In the genomic region with DNA sequence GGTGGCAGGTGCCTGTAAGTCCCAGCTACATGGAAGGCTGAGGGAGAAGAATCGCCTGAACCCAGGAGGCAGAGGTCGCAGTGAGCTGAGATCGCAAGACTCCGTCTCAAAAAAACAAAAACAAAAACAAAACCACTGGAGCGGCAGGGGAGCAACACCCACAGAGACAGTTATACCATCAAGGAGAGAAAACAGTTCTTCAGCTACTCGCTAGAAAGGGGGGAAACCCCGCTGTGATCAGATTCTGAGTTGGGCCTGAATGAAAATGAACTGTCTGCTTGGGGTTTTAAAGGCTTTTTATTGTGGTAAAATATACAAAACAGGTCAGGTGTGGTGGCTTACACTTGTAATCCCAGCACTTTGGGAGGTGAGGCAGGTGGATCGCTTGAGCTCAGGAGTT, we compare ENCODE assay signal across 16 cellular contexts. TPM values are rescaled to one million over a fixed set of nuclear protein-coding genes. Genes with fewer than 3 reads are reported as not detected.
DNase-seq lines count a peak whose midpoint lies in the region; ATAC-seq, FAIRE-seq and TF ChIP-seq lines count a peak whose summit lies in the region.
"Had no signal": no experiment of that assay in that cellular context is flagged by ENCODE, and none has a peak within 500 bp of the region (broad histone marks: within the 10 kb centered on the region; RNA-seq: fewer than 3 reads in every experiment).

No MANE protein-coding gene starts in this region.

- no peaks in the 10 kb centered on the region for H3K27me3 Mint-ChIP-seq in CD4-positive, alpha-beta T cell
- peaks cover 0 to 6% of the 10 kb centered on the region in 2 donors for H3K27me3 Mint-ChIP-seq in CD8-positive, alpha-beta memory T cell
- no peaks in the 10 kb centered on the region for H3K27me3 Mint-ChIP-seq in T-helper 17 cell

- H3K4ac ChIP-seq in H1 (replicated peaks; ENCODE audit: insufficient read length, low read depth, low read length): no peak overlapping the region

- POLR2A ChIA-PET in CD4-positive, alpha-beta T cell (lab: Charles Lee): no interaction called here
- POLR2A ChIA-PET in CD8-positive, alpha-beta memory T cell (lab: Charles Lee): interaction anchor here (0.6 to 0.7 kb wide), 2 partner anchors 42 to 84 kb away, joined by 4 to 6 read pairs; no protein-coding TSS in a partner anchor
- POLR2A ChIA-PET in H1 (lab: Charles Lee; ENCODE audit: partially characterized antibody): interaction anchor here (0.9 to 1.4 kb wide), 2 partner anchors 9 to 16 kb away, joined by 3 to 6 read pairs; no protein-coding TSS in a partner anchor

- H4K20me1 ChIP-seq in H1 (replicated peaks in 1 of 2; ENCODE audit: control insufficient read depth in 1 of 2, insufficient read depth in 2 of 2, low read length in 2 of 2): peaks cover 0 to 5% of the 10 kb centered on the region in 2 experiments

- H3K23ac ChIP-seq in H1 (ENCODE audit: insufficient read length): no peak overlapping the region

- no peak overlapping the region for H2BK120ac ChIP-seq in H1 (replicated peaks; ENCODE audit: low read depth, low read length)

- TF ChIP-seq POLR2A in H1 (IDR thresholded peaks at IDR 0.05; ENCODE audit: control extremely low read depth in 1 of 2, low read depth in 2 of 2, low read length in 2 of 2): no peak

- no peaks in the 10 kb centered on the region for H3K9me3 ChIP-seq in CD4-positive, alpha-beta T cell (ENCODE audit: control insufficient read depth, low read length)
- no peaks in the 10 kb centered on the region for H3K9me3 ChIP-seq in CD8-positive, alpha-beta memory T cell (ENCODE audit: low read length)
- no peaks in the 10 kb centered on the region for H3K9me3 ChIP-seq in T-helper 17 cell (ENCODE audit: control insufficient read depth, low read length, poor library complexity, severe bottlenecking)
- H3K9me3 ChIP-seq in H1 (ENCODE audit: insufficient read depth in 2 of 2, low read depth in 1 of 2, low read length in 1 of 2): no peaks in the 10 kb centered on the region
- H3K9me3 ChIP-seq: BLaER1, upper lobe of right lung had no signal

- H3K9ac ChIP-seq in H1 (replicated peaks in 1 of 4; ENCODE audit: extremely low read depth in 1 of 4, low read depth in 3 of 4, low read length in 3 of 4): no peak overlapping the region
- H3K9ac ChIP-seq: BLaER1 had no signal

- no peak overlapping the region for H3K4me3 Mint-ChIP-seq in CD4-positive, alpha-beta T cell
- H3K4me3 Mint-ChIP-seq in CD8-positive, alpha-beta memory T cell: peak overlapping the region in 3 of 7 donors; percentile 23 to 74 (median 33)
- peak overlapping the region; percentile 73 for H3K4me3 Mint-ChIP-seq in T-helper 17 cell

- no peak overlapping the region for H4K5ac ChIP-seq in H1 (ENCODE audit: insufficient read length, low read depth, low read length)

- H3K4me2 ChIP-seq in H1 (ENCODE audit: insufficient read depth in 1 of 2, low read depth in 2 of 2, low read length in 2 of 2): no peak overlapping the region
- H3K4me2 ChIP-seq: BLaER1 had no signal

- H2BK5ac ChIP-seq in H1 (ENCODE audit: low read depth, low read length): no peak overlapping the region

- H4K91ac ChIP-seq in H1 (replicated peaks; ENCODE audit: insufficient read length, low read length): no peak overlapping the region

- no peak for TF ChIP-seq CTCF in CD4-positive, alpha-beta T cell (IDR thresholded peaks at IDR 0.05)
- TF ChIP-seq CTCF in H1 (IDR thresholded peaks at IDR 0.05; ENCODE audit: control extremely low read depth in 1 of 3, insufficient read depth in 1 of 3, low read depth in 1 of 3, low read length in 3 of 3): no peak

- H2AFZ ChIP-seq in H1 (ENCODE audit: low read length): no peak overlapping the region

- H3K27me3 ChIP-seq in CD4-positive, alpha-beta T cell (ENCODE audit: control insufficient read depth, insufficient read depth, low read length): no peaks in the 10 kb centered on the region
- H3K27me3 ChIP-seq in CD8-positive, alpha-beta memory T cell (ENCODE audit: insufficient read depth, low read length, poor library complexity, severe bottlenecking): no peaks in the 10 kb centered on the region
- no peaks in the 10 kb centered on the region for H3K27me3 ChIP-seq in H1 (replicated peaks in 1 of 4; ENCODE audit: control insufficient read depth in 3 of 4, extremely low read depth in 1 of 4, insufficient read depth in 3 of 4, low read length in 3 of 4)
- H3K27me3 ChIP-seq: upper lobe of right lung had no signal

- no peak overlapping the region for H2AK5ac ChIP-seq in H1 (ENCODE audit: low read depth, low read length)

- no peak overlapping the region for H4K8ac ChIP-seq in H1 (ENCODE audit: extremely low read depth, insufficient read depth, low read length)

- H3K36me3 Mint-ChIP-seq in CD4-positive, alpha-beta T cell (ENCODE audit: low read depth): peaks cover 59% of the 10 kb centered on the region
- H3K36me3 Mint-ChIP-seq in CD8-positive, alpha-beta memory T cell: peaks cover 0 to 68% (median 0%) of the 10 kb centered on the region in 3 donors
- no peaks in the 10 kb centered on the region for H3K36me3 Mint-ChIP-seq in T-helper 17 cell (ENCODE audit: low read depth)

- peak; percentile 69 for FAIRE-seq in H1 (lab: Jason Lieb, UNC)

- H3K14ac ChIP-seq in H1 (ENCODE audit: insufficient read length): no peak overlapping the region

- no peaks in the 10 kb centered on the region for H3K23me2 ChIP-seq in H1 (ENCODE audit: low read depth, low read length)

- TF ChIP-seq EP300 in H1 (IDR thresholded peaks at IDR 0.05; ENCODE audit: borderline replicate concordance in 1 of 2, low read depth in 2 of 2, low read length in 2 of 2): no peak

- H3K9me3 Mint-ChIP-seq in CD4-positive, alpha-beta T cell: no peaks in the 10 kb centered on the region
- no peaks in the 10 kb centered on the region for H3K9me3 Mint-ChIP-seq in CD8-positive, alpha-beta memory T cell

- CTCF ChIA-PET in CD4-positive, alpha-beta T cell (lab: Charles Lee): no interaction called here
- CTCF ChIA-PET in CD8-positive, alpha-beta memory T cell (lab: Charles Lee): interaction anchor here (0.9 kb wide), 1 partner anchor 23 kb away, joined by 3 read pairs; no protein-coding TSS in a partner anchor
- CTCF ChIA-PET in H1 (lab: Charles Lee; ENCODE audit: partially characterized antibody): interaction anchor here (1.1 to 1.8 kb wide), 2 partner anchors 13 to 24 kb away, joined by 4 to 5 read pairs; no protein-coding TSS in a partner anchor

- peaks cover 28% of the 10 kb centered on the region for H3K4me1 Mint-ChIP-seq in CD4-positive, alpha-beta T cell (ENCODE audit: low read depth)
- peaks cover 25 to 50% (median 34%) of the 10 kb centered on the region in 3 donors for H3K4me1 Mint-ChIP-seq in CD8-positive, alpha-beta memory T cell
- peaks cover 15% of the 10 kb centered on the region for H3K4me1 Mint-ChIP-seq in T-helper 17 cell

- no peak overlapping the region for H2BK12ac ChIP-seq in H1 (ENCODE audit: low read depth, low read length)

- H3K79me2 ChIP-seq in H1 (ENCODE audit: control insufficient read depth in 1 of 2, insufficient read depth in 2 of 2, low read length in 2 of 2): peaks cover 0 to 37% of the 10 kb centered on the region in 2 experiments; a peak in 3 of 4 replicates

- no peaks in the 10 kb centered on the region for H3K4me1 ChIP-seq in CD8-positive, alpha-beta memory T cell (ENCODE audit: insufficient read depth, low read length)
- peaks cover 5 to 31% (median 15%) of the 10 kb centered on the region in 4 experiments for H3K4me1 ChIP-seq in H1 (replicated peaks in 1 of 4; ENCODE audit: control insufficient read depth in 3 of 4, insufficient read depth in 4 of 4, low read length in 3 of 4)

- peak overlapping the region; percentile 73 for H3K27ac Mint-ChIP-seq in CD4-positive, alpha-beta T cell
- H3K27ac Mint-ChIP-seq in CD8-positive, alpha-beta memory T cell: peak overlapping the region; percentile 47 to 92 (median 86)
- peak overlapping the region; percentile 93 for H3K27ac Mint-ChIP-seq in T-helper 17 cell

- no peak for TF ChIP-seq RAD21 in H1 (IDR thresholded peaks at IDR 0.05 in 1 of 2, conservative IDR thresholded peaks at IDR 0.05 in 1 of 2; ENCODE audit: low read depth in 2 of 2, low read length in 2 of 2)

- H3K79me1 ChIP-seq in H1 (ENCODE audit: low read depth, low read length): no peaks in the 10 kb centered on the region; the same call in 1 of the 2 replicates

- H2BK15ac ChIP-seq in H1 (ENCODE audit: low read length): no peak overlapping the region

- no peak overlapping the region for H3K56ac ChIP-seq in H1 (replicated peaks; ENCODE audit: insufficient read length, low read depth, low read length)

- no peak overlapping the region for H3K4me3 ChIP-seq in CD8-positive, alpha-beta memory T cell (ENCODE audit: low read length)
- H3K4me3 ChIP-seq in H1 (ENCODE audit: extremely low read depth in 1 of 4, insufficient read depth in 2 of 4, low read depth in 3 of 4, low read length in 4 of 4): no peak overlapping the region
- H3K4me3 ChIP-seq: BLaER1, upper lobe of right lung had no signal

- peaks cover 7% of the 10 kb centered on the region for H3K36me3 ChIP-seq in CD8-positive, alpha-beta memory T cell (ENCODE audit: insufficient read depth, low read length)
- peaks cover 0 to 4% (median 1%) of the 10 kb centered on the region in 4 experiments; a peak in 2 of 8 replicates for H3K36me3 ChIP-seq in H1 (ENCODE audit: control insufficient read depth in 2 of 4, insufficient read depth in 4 of 4, low read length in 3 of 4)

- H3K27ac ChIP-seq in CD4-positive, alpha-beta T cell (ENCODE audit: low read depth, low read length): no peak overlapping the region
- H3K27ac ChIP-seq in CD8-positive, alpha-beta memory T cell (ENCODE audit: low read depth, low read length): no peak overlapping the region
- H3K27ac ChIP-seq in H1 (ENCODE audit: low read depth, low read length): no peak overlapping the region
- H3K27ac ChIP-seq: BLaER1, upper lobe of right lung had no signal

- 17% methylated on average over 4 of the region's 8 CpGs; no CpG with 5 or more reads in 1 of the 2 experiments for WGBS in H1 (ENCODE audit: extremely low coverage in 1 of 2, insufficient coverage in 1 of 2, insufficient read length in 1 of 2, insufficient replicate concordance in 2 of 2, low coverage in 1 of 2, low lambda C conversion rate in 2 of 2, missing lambda C conversion rate in 1 of 2), 2 experiments

- H2BK20ac ChIP-seq in H1 (ENCODE audit: low read length): no peak overlapping the region

- peak; percentile 73 for ATAC-seq in CD4-positive, alpha-beta T cell (ENCODE audit: poor library complexity)
- peak; percentile 91 for ATAC-seq in T-helper 17 cell
- ATAC-seq in HG03442 (IDR thresholded peaks at IDR 0.05; ENCODE audit: unreplicated experiment): no peak
- ATAC-seq: upper lobe of right lung had no signal

- DNase-seq in CD4-positive, alpha-beta T cell: no peak
- peak in 2 of 5 donors; percentile 4 to 37 for DNase-seq in CD8-positive, alpha-beta memory T cell
- peak in 1 of 3 donors; percentile 19 for DNase-seq in T-helper 17 cell
- DNase-seq in H1 (ENCODE audit: low read depth in 1 of 2, low spot score in 2 of 2): peak; percentile 36 to 51
- no peak for DNase-seq in NCI-H1092 (lab: John Stamatoyannopoulos, UW)
- no peak for DNase-seq in GOT3 (lab: John Stamatoyannopoulos, UW)
- no peak for DNase-seq in NCI-H2227 treated with DMSO at 0.1 percent for 48 hours (lab: John Stamatoyannopoulos, UW)
- DNase-seq: erythroblast; KG1; NCI-H2171; NCI-H82; RPMI8226; stimulated activated naive CD4-positive, alpha-beta T cell; upper lobe of right lung had no signal

- H3K18ac ChIP-seq in H1 (ENCODE audit: extremely low read depth, low read length): no peak overlapping the region

- intact Hi-C loops in CD4-positive, alpha-beta T cell (cut with DNase I, micrococcal nuclease): no loop called here

RNA-seq across cellular contexts. Expression of a gene that starts 16.8 kb away (rescaled TPM):
- 10 to 100 TPM; 61.2 to 67.4 TPM for total RNA-seq in CD4-positive, alpha-beta T cell
- 100 to 1,000 TPM; 208 to 214 TPM for total RNA-seq in CD8-positive, alpha-beta memory T cell
- polyA plus RNA-seq in CD8-positive, alpha-beta memory T cell: 58.0 TPM
- total RNA-seq in T-helper 17 cell: 10 to 100 TPM; 75.3 to 92.5 TPM
- total RNA-seq in H1 (2021; fragmentation: NEBNext Ultra II Directional; extraction: Animal tissue kit (Norgen Biotek cat#: 25700)): 41.7 and 47.2 TPM in 2 replicates
- 26.6 and 34.7 TPM in 2 replicates for polyA plus RNA-seq in H1 (2011; rRNA removed)
- polyA plus RNA-seq in H1 (2011; cell fraction: cytosol; rRNA removed): 30.0 TPM
- polyA plus RNA-seq in H1 (2011; cell fraction: nucleus; rRNA removed): 48.0 TPM
- 42.4 to 74.0 TPM (median 70.1 TPM) in 4 replicates for polyA plus RNA-seq in H1 (2012, experiment 1 of 2)
- 60.7 TPM for polyA plus RNA-seq in H1 (2012, experiment 2 of 2)
- 28.3 TPM for polyA plus RNA-seq in H1 (2013, experiment 1 of 2)
- polyA plus RNA-seq in H1 (2013, experiment 2 of 2): 25.9 TPM
- 35.5 and 41.0 TPM in 2 replicates for polyA minus RNA-seq in H1 (2011; rRNA and poly(A)+ RNA removed)
- 54.9 TPM for polyA minus RNA-seq in H1 (2011; cell fraction: cytosol; rRNA and poly(A)+ RNA removed)
- 27.7 TPM for polyA minus RNA-seq in H1 (2011; cell fraction: nucleus; rRNA and poly(A)+ RNA removed)

Comparison
In these comparisons a context has a peak if more than half of its experiments do, and no peak if none do; other contexts are left out.
1. DNase-seq: peak in H1 (2 of 2); none in CD4-positive, alpha-beta T cell (0 of 10), NCI-H1092 (single experiment), GOT3 (single experiment) and NCI-H2227 treated with DMSO at 0.1 percent for 48 hours (single experiment).
2. Peak in every context shown above with its lines, with median percentiles within 50 percentile points of each other: H3K27ac Mint-ChIP-seq.